Comparison of ENCODE assay signal across 21 cellular contexts in genomic region chr5:160937570-160937969, GRCh38.
"Had no signal": no experiment of that assay in that cellular context is flagged by ENCODE, and none has a peak within 500 bp of the region (broad histone marks: within the 10 kb centered on the region; RNA-seq: fewer than 3 reads in every experiment).

No MANE protein-coding gene starts in this region.

- H3K4me1 ChIP-seq: foreskin keratinocyte, psoas muscle, thyroid gland, uterus had no signal

- H3K27ac ChIP-seq: dorsolateral prefrontal cortex, neutrophil, thyroid gland, upper lobe of left lung, uterus had no signal

- DNase-seq: cortex of kidney; dorsolateral prefrontal cortex; effector memory CD4-positive, alpha-beta T cell; immature natural killer cell; kidney; left colon; left ventricle myocardium superior; naive thymus-derived CD8-positive, alpha-beta T cell; psoas muscle; retina; stimulated activated CD4-positive, alpha-beta T cell treated with anti-CD3 and anti-CD28 coated beads, Interleukin-12 subunit alpha, Interleukin-12 subunit beta, amount 100 ng/mL, for 4 hours; stimulated activated CD4-positive, alpha-beta T cell treated with anti-CD3 and anti-CD28 coated beads, Interleukin-2, amount 100 ng/mL, for 48 hours; stimulated activated naive CD4-positive, alpha-beta T cell treated with Interleukin-2 at 50 U/mL for 16 hours; thyroid gland; upper lobe of left lung; uterus had no signal

- H3K27me3 ChIP-seq: dorsolateral prefrontal cortex, foreskin keratinocyte, neutrophil, suprapubic skin, thyroid gland, upper lobe of left lung, uterus had no signal

- H3K36me3 ChIP-seq: neutrophil, suprapubic skin, thyroid gland, upper lobe of left lung, uterus had no signal

- H3K4me3 ChIP-seq: dorsolateral prefrontal cortex, lung, psoas muscle, suprapubic skin, thyroid gland, upper lobe of left lung, uterus had no signal

- H3K9me3 ChIP-seq: neutrophil, psoas muscle, suprapubic skin, thyroid gland, uterus had no signal

- ATAC-seq: left ventricle myocardium superior; naive thymus-derived CD8-positive, alpha-beta T cell; psoas muscle; sciatic nerve had no signal
